Comparison of ENCODE assay signal across 8 cellular contexts in genomic region chr11:64744544-64745218, GRCh38. TPM values are rescaled to one million over a fixed set of nuclear protein-coding genes. Genes with fewer than 3 reads are reported as not detected.
DNase-seq lines count a peak whose midpoint lies in the region; ATAC-seq, FAIRE-seq and TF ChIP-seq lines count a peak whose summit lies in the region.

No MANE protein-coding gene starts in this region.

- CTCF ChIA-PET in GM12878 (lab: Yijun Ruan, JAX) = interaction anchor here (0.5 to 9.7 kb wide), 25 partner anchors 10 to 678 kb away, joined by 3 to 86 read pairs (median 6); partner anchors contain the start of genes NEAT1, PRDX5 and SF1

- in situ Hi-C loops in GM12878 (cut with MboI) = no loop called here

- peak overlapping the region; percentile 77 for H2AFZ ChIP-seq in GM12878 (ENCODE audit: control insufficient read depth, low read depth, low read length)

- peak overlapping the region; percentile 98 for H3K4me2 ChIP-seq in GM12878 (ENCODE audit: control insufficient read depth, insufficient read depth)

- no peak overlapping the region for H3K27ac ChIP-seq in GM12878 (ENCODE audit: control insufficient read depth, insufficient read depth)
- peak overlapping the region; percentile 86 to 91 for H3K27ac ChIP-seq in lung (ENCODE audit: low read depth in 1 of 2, low read length in 1 of 2)
- peak overlapping the region; percentile 90 for H3K27ac ChIP-seq in upper lobe of right lung

- no peak for FAIRE-seq in GM12878 (lab: Jason Lieb, UNC)
- no peak for FAIRE-seq in RCC 7860 (lab: Jason Lieb, UNC)

- H3K9ac ChIP-seq in GM12878 (ENCODE audit: control insufficient read depth, insufficient read depth, low read length) = peak overlapping the region; percentile 34

- H4K20me1 ChIP-seq in GM12878 (ENCODE audit: control insufficient read depth, insufficient read depth) = no peaks in the 10 kb centered on the region

- H3K36me3 ChIP-seq in GM12878 (ENCODE audit: control insufficient read depth in 2 of 2, insufficient read depth in 2 of 2, low read length in 1 of 2) = no peaks in the 10 kb centered on the region
- peaks cover 0 to 2% of the 10 kb centered on the region in 2 donors for H3K36me3 ChIP-seq in lung (ENCODE audit: control insufficient read depth in 2 of 2, insufficient read depth in 2 of 2, low read length in 2 of 2)
- no peaks in the 10 kb centered on the region for H3K36me3 ChIP-seq in upper lobe of right lung

- peak; percentile 30 for DNase-seq in stimulated activated CD4-positive, alpha-beta T cell treated with anti-CD3 and anti-CD28 coated beads, Interleukin-15, amount 100 ng/mL, for 24 hours
- DNase-seq in stimulated activated CD4-positive, alpha-beta T cell treated with anti-CD3 and anti-CD28 coated beads, Interleukin-1b, Interleukin-23, amount 100 ng/mL, for 48 hours = no peak
- DNase-seq in GM12878 (ENCODE audit: low read depth, low spot score) (no peak), lung (ENCODE audit: low spot score) (no peak), upper lobe of right lung (no peak), NCI-H774 (lab: John Stamatoyannopoulos, UW) (no peak), RCC 7860 (ENCODE audit: low spot score) (no peak), EL (no peak)

- no TSS peak for BruUV-seq in GM12878 (replicated peaks; lab: Mats Ljungman, UMichigan)

- SMC1A ChIA-PET in GM12878 (lab: Charles Lee; ENCODE audit: uncharacterized antibody, unreplicated experiment) = interaction anchor here (0.7 to 3.2 kb wide), 6 partner anchors 19 to 56 kb away, joined by 3 to 15 read pairs (median 8); partner anchors contain the start of gene SF1

- POLR2A ChIA-PET in GM12878 (lab: Charles Lee) = interaction anchor here (0.8 kb wide), 1 partner anchor 27 kb away, joined by 4 read pairs; no protein-coding TSS in a partner anchor

- peaks cover 0 to 5% of the 10 kb centered on the region in 2 experiments; a peak in 3 of 4 replicates for H3K27me3 ChIP-seq in GM12878 (replicated peaks in 1 of 2; ENCODE audit: control insufficient read depth in 2 of 2, insufficient read depth in 2 of 2, low read length in 1 of 2)
- H3K27me3 ChIP-seq in lung (ENCODE audit: control insufficient read depth, insufficient read depth) = no peaks in the 10 kb centered on the region
- no peaks in the 10 kb centered on the region for H3K27me3 ChIP-seq in upper lobe of right lung

- ATAC-seq in GM12878 (no peak), lung (ENCODE audit: insufficient read depth, low FRiP score) (no peak), upper lobe of right lung (no peak)

- no peaks in the 10 kb centered on the region for H3K79me2 ChIP-seq in GM12878 (ENCODE audit: control insufficient read depth, insufficient read depth, low read length)

- TF ChIP-seq POLR2A in GM12878 (IDR thresholded peaks at IDR 0.05; ENCODE audit: low read depth, low read length) = no peak

- TF ChIP-seq CTCF in GM12878 (IDR thresholded peaks at IDR 0.05 in 2 of 3, conservative IDR thresholded peaks at IDR 0.05 in 1 of 3; ENCODE audit: control insufficient read depth in 2 of 3, extremely low read depth in 1 of 3, insufficient read depth in 1 of 3, low read depth in 3 of 3, low read length in 3 of 3) (no peak), lung (IDR thresholded peaks at IDR 0.05; ENCODE audit: control extremely low read depth, extremely low read depth) (no peak), upper lobe of right lung (IDR thresholded peaks at IDR 0.05) (no peak)

- TF ChIP-seq RAD21 in GM12878 (IDR thresholded peaks at IDR 0.05; ENCODE audit: insufficient read depth, low read depth, low read length) = no peak

- 2% methylated on average over 11 of the region's 92 CpGs for WGBS in GM12878 (ENCODE audit: insufficient coverage, insufficient replicate concordance, low lambda C conversion rate, missing lambda C conversion rate)
- WGBS in lung, 2 donors = 1% methylated on average over 41 to 92 of the region's 92 CpGs

- H3K9me3 ChIP-seq in GM12878 (replicated peaks; ENCODE audit: control insufficient read depth, insufficient read depth, low read length) (no peaks in the 10 kb centered on the region), lung (ENCODE audit: control insufficient read depth in 2 of 2, insufficient read depth in 1 of 2, low read length in 1 of 2) (no peaks in the 10 kb centered on the region), upper lobe of right lung (no peaks in the 10 kb centered on the region)

- H3K4me3 ChIP-seq in GM12878 (peak overlapping the region; percentile 68), lung (peak overlapping the region; percentile 44), upper lobe of right lung (peak overlapping the region; percentile 60)

- RAD21 ChIA-PET in GM12878 (lab: Charles Lee; ENCODE audit: unreplicated experiment) = interaction anchor here (0.6 to 3.6 kb wide), 10 partner anchors 16 to 104 kb away, joined by 3 to 21 read pairs (median 4); partner anchors contain the start of gene SF1

- intact Hi-C loops in GM12878 (cut with micrococcal nuclease; ENCODE audit: unreplicated experiment) (loop anchor here (2.0 kb wide), 1 partner anchor 28 kb away; no protein-coding TSS in a partner anchor), upper lobe of right lung (cut with DNase I) (no loop called here)

- H3K4me1 ChIP-seq in GM12878 (ENCODE audit: control insufficient read depth, insufficient read depth, low read length) (peaks cover 29% of the 10 kb centered on the region), lung (ENCODE audit: control insufficient read depth in 2 of 2, insufficient read depth in 2 of 2, low read length in 2 of 2) (peaks cover 0 to 17% of the 10 kb centered on the region in 2 donors), upper lobe of right lung (peaks cover 35% of the 10 kb centered on the region)

- no peak for TF ChIP-seq EP300 in GM12878 (IDR thresholded peaks at IDR 0.05; ENCODE audit: borderline replicate concordance in 1 of 2, control insufficient read depth in 1 of 2, low read depth in 2 of 2, low read length in 2 of 2)

RNA-seq across cellular contexts. Expression of gene RASGRP2, which starts 0.7 kb away (rescaled TPM):
- 17.4 and 18.5 TPM in 2 replicates for total RNA-seq in GM12878 (2013; cell fraction: nucleolus; rRNA removed)
- total RNA-seq in GM12878 (2014; rRNA removed) (5.5 and 6.8 TPM in 2 replicates), GM12878 (2014; rRNA removed; fragmentation: Illumina TruSeq; extraction: Trizol) (1.7 and 3.0 TPM in 2 replicates), GM12878 (2021) (8.3 and 9.0 TPM in 2 replicates), lung (10 to 100 TPM; 20.0 to 39.3 TPM), upper lobe of right lung (27.6 TPM)
- 4.3 TPM for polyA plus RNA-seq in GM12878 (2011; ENCODE audit: low read depth)
- polyA plus RNA-seq in GM12878 (2011; rRNA removed) (3.0 and 6.2 TPM in 2 replicates), GM12878 (2014; fragmentation: Illumina TruSeq; extraction: Trizol) (2.6 and 2.7 TPM in 2 replicates), GM12878 (2014; fragmentation: Nextera tagmentation; extraction: Ambion mirVana) (under 1 TPM; 0.26 to 0.66 TPM), GM12878 (2014; rRNA removed) (7.0 and 11.2 TPM in 2 replicates), GM12878 (2016; fragmentation: Nextera tagmentation; extraction: Ambion mirVana) (1 to 10 TPM; 4.5 to 6.4 TPM), lung (10 to 100 TPM; 22.2 to 46.4 TPM)
- polyA plus RNA-seq in GM12878 (2011; cell fraction: cytosol; rRNA removed) = 6.3 and 8.3 TPM in 2 replicates
- 39.4 and 45.3 TPM in 2 replicates for polyA plus RNA-seq in GM12878 (2011; cell fraction: nucleus; rRNA removed)
- polyA plus RNA-seq in GM12878 (2012) = 7.1 and 14.4 TPM in 2 replicates
- 2.6 and 3.7 TPM in 2 replicates for polyA minus RNA-seq in GM12878 (2011; rRNA and poly(A)+ RNA removed)
- 2.1 and 3.2 TPM in 2 replicates for polyA minus RNA-seq in GM12878 (2011; cell fraction: cytosol; rRNA and poly(A)+ RNA removed)
- polyA minus RNA-seq in GM12878 (2011; cell fraction: nucleus; rRNA and poly(A)+ RNA removed) = 5.0 and 6.9 TPM in 2 replicates

RNA-seq across cellular contexts. Expression of gene PYGM, which starts 15.1 kb away (rescaled TPM):
- 2.2 and 3.1 TPM in 2 replicates for total RNA-seq in GM12878 (2013; cell fraction: nucleolus; rRNA removed)
- total RNA-seq in GM12878 (2014; rRNA removed) (0.27 and 0.34 TPM in 2 replicates), GM12878 (2014; rRNA removed; fragmentation: Illumina TruSeq; extraction: Trizol) (0.23 and 0.27 TPM in 2 replicates), GM12878 (2021) (0.28 and 0.35 TPM in 2 replicates), lung (1 to 10 TPM; 3.7 to 3.8 TPM), upper lobe of right lung (2.0 TPM)
- 0.42 TPM for polyA plus RNA-seq in GM12878 (2011; ENCODE audit: low read depth)
- polyA plus RNA-seq in GM12878 (2011; rRNA removed) (0.32 and 0.33 TPM in 2 replicates), GM12878 (2014; fragmentation: Illumina TruSeq; extraction: Trizol) (0.19 TPM in 1 of 2 replicates, not detected in the other), GM12878 (2014; fragmentation: Nextera tagmentation; extraction: Ambion mirVana) (under 1 TPM; 0.04 to 0.08 TPM), GM12878 (2014; rRNA removed) (0.61 and 3.7 TPM in 2 replicates), GM12878 (2016; fragmentation: Nextera tagmentation; extraction: Ambion mirVana) (under 1 TPM in 1 of 2 experiments, not detected in 1; 0.04 TPM), lung (1 to 10 TPM; 1.2 TPM)
- polyA plus RNA-seq in GM12878 (2011; cell fraction: cytosol; rRNA removed) = 0.19 and 0.20 TPM in 2 replicates
- polyA plus RNA-seq in GM12878 (2011; cell fraction: nucleus; rRNA removed) = 1.1 and 1.4 TPM in 2 replicates
- polyA plus RNA-seq in GM12878 (2012) = 0.80 and 0.88 TPM in 2 replicates
- 0.72 and 0.95 TPM in 2 replicates for polyA minus RNA-seq in GM12878 (2011; rRNA and poly(A)+ RNA removed)
- not detected in 2 replicates for polyA minus RNA-seq in GM12878 (2011; cell fraction: cytosol; rRNA and poly(A)+ RNA removed)
- 0.48 and 2.0 TPM in 2 replicates for polyA minus RNA-seq in GM12878 (2011; cell fraction: nucleus; rRNA and poly(A)+ RNA removed)

RNA-seq across cellular contexts. Expression of gene NRXN2, which starts 21.7 kb away (rescaled TPM):
- total RNA-seq in GM12878 (2013; cell fraction: nucleolus; rRNA removed) = 1.8 and 2.7 TPM in 2 replicates
- total RNA-seq in GM12878 (2014; rRNA removed) (0.06 TPM in 1 of 2 replicates, not detected in the other), GM12878 (2014; rRNA removed; fragmentation: Illumina TruSeq; extraction: Trizol) (0.18 and 0.22 TPM in 2 replicates), GM12878 (2021) (0.29 and 0.74 TPM in 2 replicates), lung (1 to 10 TPM; 1.7 to 6.6 TPM), upper lobe of right lung (0.72 TPM)
- polyA plus RNA-seq in GM12878 (2011; ENCODE audit: low read depth) = not detected
- polyA plus RNA-seq in GM12878 (2011; rRNA removed) (1.1 and 1.4 TPM in 2 replicates), GM12878 (2014; fragmentation: Illumina TruSeq; extraction: Trizol) (0.09 TPM in 1 of 2 replicates, not detected in the other), GM12878 (2014; fragmentation: Nextera tagmentation; extraction: Ambion mirVana) (under 1 TPM; 0.03 to 0.07 TPM), GM12878 (2014; rRNA removed) (0.08 and 0.28 TPM in 2 replicates), GM12878 (2016; fragmentation: Nextera tagmentation; extraction: Ambion mirVana) (under 1 TPM; 0.24 to 0.52 TPM), lung (under 1 TPM; 0.39 to 0.56 TPM)
- 2.2 and 2.7 TPM in 2 replicates for polyA plus RNA-seq in GM12878 (2011; cell fraction: cytosol; rRNA removed)
- polyA plus RNA-seq in GM12878 (2011; cell fraction: nucleus; rRNA removed) = 8.3 and 17.7 TPM in 2 replicates
- polyA plus RNA-seq in GM12878 (2012) = 0.11 and 0.32 TPM in 2 replicates
- polyA minus RNA-seq in GM12878 (2011; rRNA and poly(A)+ RNA removed) = 11.6 and 16.6 TPM in 2 replicates
- 9.4 and 11.8 TPM in 2 replicates for polyA minus RNA-seq in GM12878 (2011; cell fraction: cytosol; rRNA and poly(A)+ RNA removed)
- polyA minus RNA-seq in GM12878 (2011; cell fraction: nucleus; rRNA and poly(A)+ RNA removed) = 5.4 and 16.4 TPM in 2 replicates

RNA-seq across cellular contexts. Expression of gene SF1, which starts 33.7 kb away (rescaled TPM):
- 483 and 541 TPM in 2 replicates for total RNA-seq in GM12878 (2013; cell fraction: nucleolus; rRNA removed)
- total RNA-seq in GM12878 (2014; rRNA removed) = 88.2 and 111 TPM in 2 replicates
- 76.0 and 84.4 TPM in 2 replicates for total RNA-seq in GM12878 (2014; rRNA removed; fragmentation: Illumina TruSeq; extraction: Trizol)
- 327 and 337 TPM in 2 replicates for total RNA-seq in GM12878 (2021)
- 194 TPM for polyA plus RNA-seq in GM12878 (2011; ENCODE audit: low read depth)
- polyA plus RNA-seq in GM12878 (2011; rRNA removed) = 82.5 and 84.8 TPM in 2 replicates
- 66.7 and 83.7 TPM in 2 replicates for polyA plus RNA-seq in GM12878 (2011; cell fraction: cytosol; rRNA removed)
- polyA plus RNA-seq in GM12878 (2011; cell fraction: nucleus; rRNA removed) = 212 and 291 TPM in 2 replicates
- 178 and 252 TPM in 2 replicates for polyA plus RNA-seq in GM12878 (2012)
- 216 and 280 TPM in 2 replicates for polyA plus RNA-seq in GM12878 (2014; fragmentation: Illumina TruSeq; extraction: Trizol)
- 10 to 100 TPM; 13.6 to 29.6 TPM for polyA plus RNA-seq in GM12878 (2014; fragmentation: Nextera tagmentation; extraction: Ambion mirVana)
- 155 and 172 TPM in 2 replicates for polyA plus RNA-seq in GM12878 (2014; rRNA removed)
- polyA plus RNA-seq in GM12878 (2016; fragmentation: Nextera tagmentation; extraction: Ambion mirVana) = 100 to 1,000 TPM in 1 of 2 experiments, 10 to 100 TPM in 1; 97.4 to 109 TPM
- polyA minus RNA-seq in GM12878 (2011; rRNA and poly(A)+ RNA removed) = 79.1 and 94.2 TPM in 2 replicates
- 53.6 and 66.4 TPM in 2 replicates for polyA minus RNA-seq in GM12878 (2011; cell fraction: cytosol; rRNA and poly(A)+ RNA removed)
- 124 and 191 TPM in 2 replicates for polyA minus RNA-seq in GM12878 (2011; cell fraction: nucleus; rRNA and poly(A)+ RNA removed)
- 100 to 1,000 TPM; 196 to 213 TPM for total RNA-seq in lung
- 10 to 100 TPM; 76.2 to 97.8 TPM for polyA plus RNA-seq in lung
- total RNA-seq in upper lobe of right lung = 294 TPM

RNA-seq across cellular contexts. Expression of gene MAP4K2, which starts 58.3 kb away (rescaled TPM):
- total RNA-seq in GM12878 (2013; cell fraction: nucleolus; rRNA removed) = 51.0 and 55.9 TPM in 2 replicates
- total RNA-seq in GM12878 (2014; rRNA removed) (66.7 and 74.7 TPM in 2 replicates), GM12878 (2014; rRNA removed; fragmentation: Illumina TruSeq; extraction: Trizol) (36.9 and 41.0 TPM in 2 replicates), GM12878 (2021) (78.1 and 79.2 TPM in 2 replicates), lung (10 to 100 TPM; 23.3 to 41.8 TPM), upper lobe of right lung (28.9 TPM)
- polyA plus RNA-seq in GM12878 (2011; ENCODE audit: low read depth) = 11.2 TPM
- polyA plus RNA-seq in GM12878 (2011; rRNA removed) (27.3 and 49.9 TPM in 2 replicates), GM12878 (2014; fragmentation: Illumina TruSeq; extraction: Trizol) (16.1 and 42.8 TPM in 2 replicates), GM12878 (2014; fragmentation: Nextera tagmentation; extraction: Ambion mirVana) (1 to 10 TPM in 1 of 2 experiments, under 1 TPM in 1; 0.98 to 4.4 TPM), GM12878 (2014; rRNA removed) (69.0 and 71.8 TPM in 2 replicates), GM12878 (2016; fragmentation: Nextera tagmentation; extraction: Ambion mirVana) (10 to 100 TPM; 47.8 to 52.9 TPM), lung (10 to 100 TPM; 15.0 to 24.3 TPM)
- 73.2 and 91.2 TPM in 2 replicates for polyA plus RNA-seq in GM12878 (2011; cell fraction: cytosol; rRNA removed)
- polyA plus RNA-seq in GM12878 (2011; cell fraction: nucleus; rRNA removed) = 284 and 290 TPM in 2 replicates
- polyA plus RNA-seq in GM12878 (2012) = 33.8 and 37.8 TPM in 2 replicates
- polyA minus RNA-seq in GM12878 (2011; rRNA and poly(A)+ RNA removed) = 58.6 and 101 TPM in 2 replicates
- polyA minus RNA-seq in GM12878 (2011; cell fraction: cytosol; rRNA and poly(A)+ RNA removed) = 25.9 and 26.6 TPM in 2 replicates
- 50.8 and 62.9 TPM in 2 replicates for polyA minus RNA-seq in GM12878 (2011; cell fraction: nucleus; rRNA and poly(A)+ RNA removed)
